8 cellular contexts compared by ENCODE assay signal in genomic region chr2:3519255-3520190, GRCh38. TPM values are rescaled to one million over a fixed set of nuclear protein-coding genes. Genes with fewer than 3 reads are reported as not detected.
DNase-seq lines count a peak whose midpoint lies in the region; ATAC-seq and TF ChIP-seq lines count a peak whose summit lies in the region.

Gene ADI1 (minus strand): TSS chr2:3519531. CDS start chr2:3519487, 44 bp downstream.

- DNase-seq in COLO668 (lab: John Stamatoyannopoulos, UW; ENCODE audit: unreplicated experiment), result peak; percentile 83
- DNase-seq in NT2/D1 (ENCODE audit: low read depth, low spot score), result peak; percentile 62
- DNase-seq in activated CD8-positive, alpha-beta memory T cell treated with anti-CD3 and anti-CD28 coated beads, Interleukin-2, amount 50 U/mL, for 4 hours, result peak; percentile 69
- peak; percentile 82 for DNase-seq in epithelial cell of esophagus (ENCODE audit: low read depth)
- peak; percentile 86 to 92 (median 91) for DNase-seq in mucosa of descending colon
- DNase-seq in stimulated activated CD8-positive, alpha-beta memory T cell treated with anti-CD3 and anti-CD28 coated beads, Interleukin-4, amount 100 ng/mL, for 4 hours (ENCODE audit: low read depth in 2 of 2, low spot score in 1 of 2), result peak; percentile 43 to 59

- peak within 1 kb of the TSS; percentile 75 for H3K4me3 ChIP-seq in NT2/D1 (ENCODE audit: insufficient read length, low read depth)
- peak within 1 kb of the TSS; percentile 60 for H3K4me3 ChIP-seq in epithelial cell of esophagus (ENCODE audit: low read length)
- peak within 1 kb of the TSS; percentile 76 for H3K4me3 ChIP-seq in mucosa of descending colon

- no peak for TF ChIP-seq CTCF in epithelial cell of esophagus (IDR thresholded peaks at IDR 0.05; ENCODE audit: insufficient read depth, low read depth, low read length, missing control alignments)
- TF ChIP-seq CTCF in mucosa of descending colon (IDR thresholded peaks at IDR 0.05), result no peak

- H3K27me3 ChIP-seq in NT2/D1 (ENCODE audit: insufficient read depth, insufficient read length), result no peaks in the 10 kb centered on the region

- ATAC-seq in GM19438 (IDR thresholded peaks at IDR 0.05; ENCODE audit: low read depth, unreplicated experiment) (peak; percentile 70), HG03565 (IDR thresholded peaks at IDR 0.05; ENCODE audit: unreplicated experiment) (peak; percentile 40), mucosa of descending colon (peak; percentile 86)

- H3K36me3 ChIP-seq in NT2/D1 (ENCODE audit: insufficient read depth, insufficient read length, low read length), result peaks cover 7% of the 10 kb centered on the region
- no peaks in the 10 kb centered on the region for H3K36me3 ChIP-seq in mucosa of descending colon (ENCODE audit: low read depth)

- H3K4me1 ChIP-seq in NT2/D1 (ENCODE audit: insufficient read depth, insufficient read length) (no peaks in the 10 kb centered on the region), mucosa of descending colon (ENCODE audit: low read depth) (peaks cover 13% of the 10 kb centered on the region)

- peak within 1 kb of the TSS; percentile 82 for H3K9ac ChIP-seq in NT2/D1 (ENCODE audit: insufficient read length, low read depth)

- H3K9me3 ChIP-seq in NT2/D1 (ENCODE audit: insufficient read depth, low read length) (peaks cover 23% of the 10 kb centered on the region; the same call in 1 of the 2 replicates), mucosa of descending colon (peaks cover 4% of the 10 kb centered on the region)

- intact Hi-C loops in mucosa of descending colon (cut with DNase I, micrococcal nuclease), result no loop called here

RNA-seq across cellular contexts. Expression of gene ADI1, which starts in this region (rescaled TPM):
- total RNA-seq in mucosa of descending colon, result 10 to 100 TPM; 59.3 to 91.5 (median 70.4) TPM

Comparison
In these comparisons a context has a peak if more than half of its experiments do, and no peak if none do; other contexts are left out.
1. Peak in every context shown above with its lines: DNase-seq, ATAC-seq and H3K4me3 ChIP-seq.